19 cellular contexts compared by ENCODE assay signal in genomic region chr4:84639143-84639542, GRCh38. TPM values are rescaled to one million over a fixed set of nuclear protein-coding genes. Genes with fewer than 3 reads are reported as not detected.
"Had no signal": no experiment of that assay in that cellular context is flagged by ENCODE, and none has a peak within 500 bp of the region (broad histone marks: within the 10 kb centered on the region; RNA-seq: fewer than 3 reads in every experiment).

No MANE protein-coding gene starts in this region.

- H3K27ac Mint-ChIP-seq: activated CD4-positive, alpha-beta T cell treated with anti-CD3 and anti-CD28 coated beads for 36 hours; activated CD8-positive, alpha-beta T cell treated with anti-CD3 and anti-CD28 coated beads for 36 hours; activated T-helper 17 cell treated with anti-CD3 and anti-CD28 coated beads, Interleukin-2, amount 50 U/mL, for 72 hours; mesothelial cell of epicardium; nephron progenitor cell had no signal

- H3K4me1 ChIP-seq: body of pancreas had no signal

- H3K9me3 ChIP-seq: body of pancreas had no signal

- H3K79me2 ChIP-seq: hepatocyte had no signal

- ATAC-seq: activated CD4-positive, alpha-beta T cell treated with anti-CD3 and anti-CD28 coated beads for 36 hours; activated CD8-positive, alpha-beta T cell treated with anti-CD3 and anti-CD28 coated beads for 36 hours; activated T-helper 17 cell treated with anti-CD3 and anti-CD28 coated beads, Interleukin-2, amount 50 U/mL, for 72 hours; body of pancreas had no signal

- H3K27me3 ChIP-seq: body of pancreas, hepatocyte had no signal

- H3K27ac ChIP-seq: body of pancreas, hepatocyte had no signal

- H3K4me1 Mint-ChIP-seq: activated CD4-positive, alpha-beta T cell treated with anti-CD3 and anti-CD28 coated beads for 36 hours; activated T-helper 17 cell treated with anti-CD3 and anti-CD28 coated beads, Interleukin-2, amount 50 U/mL, for 72 hours; mesothelial cell of epicardium; nephron progenitor cell had no signal

- H2AFZ ChIP-seq: hepatocyte had no signal

- H3K27me3 Mint-ChIP-seq: activated CD4-positive, alpha-beta T cell treated with anti-CD3 and anti-CD28 coated beads for 36 hours; activated T-helper 17 cell treated with anti-CD3 and anti-CD28 coated beads, Interleukin-2, amount 50 U/mL, for 72 hours had no signal

- H3K4me2 ChIP-seq: hepatocyte had no signal

- DNase-seq: activated CD4-positive, alpha-beta T cell treated with anti-CD3 and anti-CD28 coated beads for 36 hours; activated CD8-positive, alpha-beta T cell treated with anti-CD3 and anti-CD28 coated beads for 36 hours; activated naive CD4-positive, alpha-beta T cell treated with Interleukin-2 at 50 U/mL for 16 hours; activated T-cell treated with anti-CD3 and anti-CD28 coated beads, Interleukin-2, amount 50 U/mL, for 1 hour; body of pancreas; dermis blood vessel endothelial cell; foreskin fibroblast; islet precursor cell; nephron progenitor cell; nucleus accumbens; posterior cingulate gyrus; retina; stimulated activated naive CD4-positive, alpha-beta T cell; T-helper 2 cell had no signal

- H3K4me3 Mint-ChIP-seq: activated CD4-positive, alpha-beta T cell treated with anti-CD3 and anti-CD28 coated beads for 36 hours; activated CD8-positive, alpha-beta T cell treated with anti-CD3 and anti-CD28 coated beads for 36 hours; activated T-helper 17 cell treated with anti-CD3 and anti-CD28 coated beads, Interleukin-2, amount 50 U/mL, for 72 hours; mesothelial cell of epicardium; nephron progenitor cell had no signal

- H3K9me3 Mint-ChIP-seq: activated CD8-positive, alpha-beta T cell treated with anti-CD3 and anti-CD28 coated beads for 36 hours; activated T-helper 17 cell treated with anti-CD3 and anti-CD28 coated beads, Interleukin-2, amount 50 U/mL, for 72 hours; mesothelial cell of epicardium had no signal

- H3K4me3 ChIP-seq: body of pancreas, hepatocyte, lung had no signal

RNA-seq across cellular contexts. Expression of gene CDS1, which starts 56.2 kb away (rescaled TPM):
- total RNA-seq: cardiac septum, dermis blood vessel endothelial cell had no signal
